In the genomic region with DNA sequence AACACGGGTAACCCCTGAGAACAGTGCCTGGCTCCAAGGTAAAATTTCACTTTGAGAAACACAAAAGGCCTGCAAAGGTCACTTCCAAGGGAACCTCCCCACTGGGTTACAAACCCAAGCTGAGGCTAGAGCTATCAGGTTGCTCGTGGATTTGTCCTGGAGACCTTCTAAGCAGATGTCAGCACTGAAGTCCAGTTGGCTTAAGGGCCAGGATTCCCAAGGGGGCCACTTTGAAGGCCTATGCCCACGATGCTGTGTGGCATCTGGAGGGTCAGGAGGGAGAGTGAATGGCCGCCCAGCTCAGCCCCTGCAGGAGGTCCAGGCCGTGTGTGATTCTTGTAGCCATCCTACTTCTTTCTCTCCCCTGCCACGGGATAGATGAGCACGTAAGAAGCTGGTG, we compare ENCODE assay signal across 21 cellular contexts.
"Had no signal": no experiment of that assay in that cellular context is flagged by ENCODE, and none has a peak within 500 bp of the region (broad histone marks: within the 10 kb centered on the region; RNA-seq: fewer than 3 reads in every experiment).

No MANE protein-coding gene starts in this region.

- H3K4me3 ChIP-seq: coronary artery, dorsolateral prefrontal cortex, esophagus muscularis mucosa, gastroesophageal sphincter, heart left ventricle, hepatocyte, left lung, lower lobe of right lung, mucosa of descending colon had no signal

- H3K9me3 Mint-ChIP-seq: immature natural killer cell, naive B cell had no signal

- H3K27ac Mint-ChIP-seq: immature natural killer cell, mesothelial cell of epicardium had no signal

- H3K4me1 ChIP-seq: foreskin keratinocyte, left lung had no signal

- H3K27me3 ChIP-seq: dorsolateral prefrontal cortex, esophagus muscularis mucosa, heart left ventricle, hepatocyte, left lung had no signal

- H3K4me3 Mint-ChIP-seq: immature natural killer cell, mesothelial cell of epicardium, naive B cell had no signal

- H3K27ac ChIP-seq: coronary artery, dorsolateral prefrontal cortex, esophagus muscularis mucosa, foreskin keratinocyte, gastroesophageal sphincter, heart left ventricle, hepatocyte, left lung, lower lobe of right lung had no signal

- H3K4me1 Mint-ChIP-seq: immature natural killer cell, naive B cell had no signal

- H3K36me3 ChIP-seq: esophagus muscularis mucosa, gastroesophageal sphincter, heart left ventricle, left lung, lower lobe of right lung had no signal

- H3K9me3 ChIP-seq: esophagus muscularis mucosa, gastroesophageal sphincter, heart left ventricle, left lung, lower lobe of right lung, mucosa of descending colon had no signal

- DNase-seq: dermis blood vessel endothelial cell; dorsolateral prefrontal cortex; effector CD4-positive, alpha-beta T cell; effector memory CD4-positive, alpha-beta T cell; foreskin keratinocyte; heart left ventricle; hypothalamus; immature natural killer cell; kidney; kidney glomerular epithelial cell; left lung; left ventricle myocardium superior; lower lobe of right lung; mesenchymal stem cell; mucosa of descending colon; naive B cell had no signal

- H3K36me3 Mint-ChIP-seq: immature natural killer cell, mesothelial cell of epicardium, naive B cell had no signal
